28 cellular contexts compared by ENCODE assay signal in the genomic region with DNA sequence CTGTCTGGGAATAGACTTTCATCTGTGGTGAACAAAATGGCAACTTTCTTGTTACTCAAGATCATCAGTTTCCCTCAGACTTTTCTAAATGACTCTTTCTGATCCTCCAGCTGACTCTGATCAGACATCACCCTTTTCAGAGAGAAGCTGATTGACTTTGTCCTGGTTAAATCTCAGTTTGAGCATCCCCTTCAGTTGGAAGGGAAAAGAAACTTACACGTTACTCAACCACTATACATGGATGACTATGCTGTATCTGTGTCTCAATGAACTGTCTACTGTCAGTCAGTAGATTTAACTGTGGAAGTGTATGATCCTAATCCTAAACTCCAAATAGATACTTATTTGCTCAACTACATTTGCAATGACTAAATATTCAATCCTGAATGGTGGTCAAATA.
"Had no signal": no experiment of that assay in that cellular context is flagged by ENCODE, and none has a peak within 500 bp of the region (broad histone marks: within the 10 kb centered on the region; RNA-seq: fewer than 3 reads in every experiment).

No MANE protein-coding gene starts in this region.

- H3K36me3 Mint-ChIP-seq: stimulated activated memory B cell treated with anti-CD40 and anti-IgM and Interleukin-4, amounts not matched to agents 10 μg/mL and 1 μg/mL and 100 μg/mL, for 72 hours; stimulated activated naive B cell treated with anti-CD40 and anti-IgM and Interleukin-4, amounts not matched to agents 10 μg/mL and 1 μg/mL and 100 μg/mL, for 72 hours; type B pancreatic cell had no signal

- ATAC-seq: stimulated activated memory B cell treated with anti-CD40 and anti-IgM and Interleukin-4, amounts not matched to agents 10 μg/mL and 1 μg/mL and 100 μg/mL, for 72 hours; stimulated activated naive B cell treated with anti-CD40 and anti-IgM and Interleukin-4, amounts not matched to agents 10 μg/mL and 1 μg/mL and 100 μg/mL, for 72 hours; stimulated activated naive CD8-positive, alpha-beta T cell treated with anti-CD3 and anti-CD28 coated beads, Interleukin-15, amount 100 ng/mL, for 72 hours; stimulated activated naive CD8-positive, alpha-beta T cell treated with anti-CD3 and anti-CD28 coated beads, Interleukin-15, Interleukin-2, amounts not matched to agents 100 U/mL and 50 U/mL, for 24 hours; upper lobe of right lung had no signal

- H3K27ac ChIP-seq: stomach, suprapubic skin, testis, thoracic aorta, thyroid gland, tibial artery, tibial nerve, transverse colon, upper lobe of left lung, upper lobe of right lung, uterus, vagina had no signal

- H3K9me3 Mint-ChIP-seq: type B pancreatic cell had no signal

- FAIRE-seq: urothelium cell line had no signal

- H3K4me3 Mint-ChIP-seq: stimulated activated memory B cell treated with anti-CD40 and anti-IgM and Interleukin-4, amounts not matched to agents 10 μg/mL and 1 μg/mL and 100 μg/mL, for 72 hours; stimulated activated naive B cell treated with anti-CD40 and anti-IgM and Interleukin-4, amounts not matched to agents 10 μg/mL and 1 μg/mL and 100 μg/mL, for 72 hours; stimulated activated naive CD8-positive, alpha-beta T cell treated with anti-CD3 and anti-CD28 coated beads, Interleukin-15, amount 100 ng/mL, for 72 hours; stimulated activated naive CD8-positive, alpha-beta T cell treated with anti-CD3 and anti-CD28 coated beads, Interleukin-15, Interleukin-2, amounts not matched to agents 100 ng/mL and 50 ng/mL, for 24 hours; type B pancreatic cell had no signal

- DNase-seq: stimulated activated CD4-positive, alpha-beta T cell treated with anti-CD3 and anti-CD28 coated beads, Interleukin-2, amount 100 ng/mL, for 48 hours; stimulated activated CD4-positive, alpha-beta T cell treated with anti-CD3 and anti-CD28 coated beads, Interleukin-4, amount 100 ng/mL, for 1 hour; stimulated activated CD4-positive, alpha-beta T cell treated with anti-CD3 and anti-CD28 coated beads, Interleukin-4, amount 100 ng/mL, for 24 hours; stimulated activated CD4-positive, alpha-beta T cell treated with anti-CD3 and anti-CD28 coated beads, Interleukin-4, amount 100 ng/mL, for 4 hours; stimulated activated CD8-positive, alpha-beta memory T cell treated with anti-CD3 and anti-CD28 coated beads, Interleukin-4, amount 100 ng/mL, for 48 hours; stimulated activated naive B cell treated with anti-CD40 and anti-IgM and Interleukin-4, amounts not matched to agents 10 μg/mL and 1 μg/mL and 100 μg/mL, for 72 hours; stimulated activated naive CD4-positive, alpha-beta T cell; stimulated activated naive CD4-positive, alpha-beta T cell treated with Interleukin-2 at 50 U/mL for 16 hours; stimulated activated naive CD8-positive, alpha-beta T cell treated with anti-CD3 and anti-CD28 coated beads, Interleukin-15, amount 100 ng/mL, for 72 hours; stimulated activated naive CD8-positive, alpha-beta T cell treated with anti-CD3 and anti-CD28 coated beads, Interleukin-15, Interleukin-2, amounts not matched to agents 100 U/mL and 50 U/mL, for 24 hours; stomach; substantia nigra; testis; thyroid gland; tibial artery; transverse colon; trophoblast cell; upper lobe of left lung; upper lobe of right lung; uterus had no signal

- H3K27ac Mint-ChIP-seq: stimulated activated memory B cell treated with anti-CD40 and anti-IgM and Interleukin-4, amounts not matched to agents 10 μg/mL and 1 μg/mL and 100 μg/mL, for 72 hours; stimulated activated naive B cell treated with anti-CD40 and anti-IgM and Interleukin-4, amounts not matched to agents 10 μg/mL and 1 μg/mL and 100 μg/mL, for 72 hours; stimulated activated naive CD8-positive, alpha-beta T cell treated with anti-CD3 and anti-CD28 coated beads, Interleukin-15, amount 100 ng/mL, for 72 hours; stimulated activated naive CD8-positive, alpha-beta T cell treated with anti-CD3 and anti-CD28 coated beads, Interleukin-15, Interleukin-2, amounts not matched to agents 100 ng/mL and 50 ng/mL, for 24 hours; type B pancreatic cell had no signal

- H3K36me3 ChIP-seq: stomach, suprapubic skin, thoracic aorta, thyroid gland, tibial artery, tibial nerve, transverse colon, upper lobe of left lung, upper lobe of right lung, uterus, vagina had no signal

- H3K4me3 ChIP-seq: stomach, suprapubic skin, testis, thoracic aorta, thyroid gland, tibial artery, tibial nerve, transverse colon, upper lobe of left lung, upper lobe of right lung, uterus, vagina had no signal

- H3K4me1 Mint-ChIP-seq: stimulated activated memory B cell treated with anti-CD40 and anti-IgM and Interleukin-4, amounts not matched to agents 10 μg/mL and 1 μg/mL and 100 μg/mL, for 72 hours; stimulated activated naive B cell treated with anti-CD40 and anti-IgM and Interleukin-4, amounts not matched to agents 10 μg/mL and 1 μg/mL and 100 μg/mL, for 72 hours; stimulated activated naive CD8-positive, alpha-beta T cell treated with anti-CD3 and anti-CD28 coated beads, Interleukin-15, amount 100 ng/mL, for 72 hours had no signal

- H3K4me1 ChIP-seq: stomach, suprapubic skin, testis, thyroid gland, tibial nerve, transverse colon, upper lobe of left lung, upper lobe of right lung, uterus, vagina had no signal

- H3K27me3 ChIP-seq: stomach, suprapubic skin, testis, thyroid gland, tibial artery, tibial nerve, transverse colon, upper lobe of left lung, upper lobe of right lung, uterus, vagina had no signal

- H3K27me3 Mint-ChIP-seq: stimulated activated memory B cell treated with anti-CD40 and anti-IgM and Interleukin-4, amounts not matched to agents 10 μg/mL and 1 μg/mL and 100 μg/mL, for 72 hours; stimulated activated naive B cell treated with anti-CD40 and anti-IgM and Interleukin-4, amounts not matched to agents 10 μg/mL and 1 μg/mL and 100 μg/mL, for 72 hours; stimulated activated naive CD8-positive, alpha-beta T cell treated with anti-CD3 and anti-CD28 coated beads, Interleukin-15, Interleukin-2, amounts not matched to agents 100 ng/mL and 50 ng/mL, for 24 hours had no signal
